In the genomic region with DNA sequence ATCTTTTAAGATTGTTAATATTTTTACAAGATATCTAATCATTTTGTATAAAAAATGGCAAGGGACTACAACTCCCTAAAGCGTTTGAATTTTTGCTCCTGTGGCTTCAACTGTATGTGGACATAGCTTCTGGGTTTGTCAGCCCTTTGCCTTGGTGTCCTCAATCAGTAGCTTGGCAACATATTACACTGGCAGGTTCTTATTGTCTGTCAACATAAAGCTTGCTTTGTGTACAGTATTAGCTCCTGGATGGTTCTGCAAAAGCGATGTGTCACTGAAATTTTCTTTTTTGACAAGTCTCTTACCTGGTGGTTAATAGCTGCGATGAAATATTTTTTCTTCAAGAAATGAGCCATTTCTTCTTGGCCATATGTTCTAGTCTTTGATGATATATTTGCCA, we compare ENCODE assay signal across 23 cellular contexts.
"Had no signal": no experiment of that assay in that cellular context is flagged by ENCODE, and none has a peak within 500 bp of the region (broad histone marks: within the 10 kb centered on the region; RNA-seq: fewer than 3 reads in every experiment).

No MANE protein-coding gene starts in this region.

- H3K36me3 ChIP-seq: adrenal gland had no signal

- H3K27ac Mint-ChIP-seq: activated CD8-positive, alpha-beta T cell treated with anti-CD3 and anti-CD28 coated beads, Interleukin-2, amount 10 ng/mL, durations not matched to agents 7 days and 5 days; activated naive CD8-positive, alpha-beta T cell treated with anti-CD3 and anti-CD28 coated beads, Interleukin-2, amount 10 ng/mL, durations not matched to agents 7 days and 5 days; T-helper 17 cell; WTC11 had no signal

- H3K9me3 Mint-ChIP-seq: activated naive CD8-positive, alpha-beta T cell treated with anti-CD3 and anti-CD28 coated beads, Interleukin-2, amount 10 ng/mL, durations not matched to agents 7 days and 5 days had no signal

- H3K4me1 ChIP-seq: adrenal gland had no signal

- H3K36me3 Mint-ChIP-seq: activated naive CD8-positive, alpha-beta T cell treated with anti-CD3 and anti-CD28 coated beads, Interleukin-2, amount 10 ng/mL, durations not matched to agents 7 days and 5 days; WTC11 had no signal

- H3K27me3 ChIP-seq: adrenal gland had no signal

- H3K27me3 Mint-ChIP-seq: activated naive CD8-positive, alpha-beta T cell treated with anti-CD3 and anti-CD28 coated beads, Interleukin-2, amount 10 ng/mL, durations not matched to agents 7 days and 5 days; T-helper 17 cell had no signal

- FAIRE-seq: colon had no signal

- H3K4me3 ChIP-seq: adrenal gland had no signal

- H3K27ac ChIP-seq: adrenal gland had no signal

- H3K9me3 ChIP-seq: adrenal gland had no signal

- H3K4me3 Mint-ChIP-seq: activated CD8-positive, alpha-beta T cell treated with anti-CD3 and anti-CD28 coated beads, Interleukin-2, amount 10 ng/mL, durations not matched to agents 7 days and 5 days; activated naive CD8-positive, alpha-beta T cell treated with anti-CD3 and anti-CD28 coated beads, Interleukin-2, amount 10 ng/mL, durations not matched to agents 7 days and 5 days; T-helper 17 cell; WTC11 had no signal

- H3K4me1 Mint-ChIP-seq: activated naive CD8-positive, alpha-beta T cell treated with anti-CD3 and anti-CD28 coated beads, Interleukin-2, amount 10 ng/mL, durations not matched to agents 7 days and 5 days; T-helper 17 cell had no signal

- DNase-seq: activated CD4-positive, alpha-beta T cell treated with anti-CD3 and anti-CD28 coated beads for 48 hours; activated CD4-positive, alpha-beta T cell treated with anti-CD3 and anti-CD28 coated beads, Interleukin-2, amount 50 U/mL, for 4 hours; activated CD4-positive, CD25-positive, alpha-beta regulatory T cell treated with anti-CD3 and anti-CD28 coated beads, Interleukin-2, amount 50 U/mL, for 72 hours; activated CD8-positive, alpha-beta memory T cell treated with anti-CD3 and anti-CD28 coated beads, Interleukin-2, amount 50 U/mL, for 48 hours; activated CD8-positive, alpha-beta T cell treated with anti-CD3 and anti-CD28 coated beads, Interleukin-2, amount 10 ng/mL, durations not matched to agents 7 days and 5 days; activated naive CD4-positive, alpha-beta T cell treated with anti-CD3 and anti-CD28 coated beads, Interleukin-2, amount 50 U/mL, for 16 hours; activated naive CD8-positive, alpha-beta T cell treated with anti-CD3 and anti-CD28 coated beads, Interleukin-2, amount 10 ng/mL, durations not matched to agents 7 days and 5 days; activated T-cell treated with anti-CD3 and anti-CD28 coated beads, Interleukin-2, amount 50 U/mL, for 1 hour; adrenal gland; anterior cingulate cortex; cerebellar nuclear complex; KG1; NCI-H1048; NCI-H1694; NCI-H2171 treated with DMSO at 0.1 percent for 48 hours; NCI-H226; NCI-H510A treated with DMSO at 0.1 percent for 48 hours; PC-3; SIG-M5; T-helper 17 cell; T-helper 9 cell had no signal
